ENCODE assay signal across 24 cellular contexts in genomic region chr3:154852515-154852914, GRCh38.
"Had no signal": no experiment of that assay in that cellular context is flagged by ENCODE, and none has a peak within 500 bp of the region (broad histone marks: within the 10 kb centered on the region; RNA-seq: fewer than 3 reads in every experiment).

No MANE protein-coding gene starts in this region.

- H3K79me2 ChIP-seq: hepatocyte had no signal

- H3K9me3 ChIP-seq: esophagus muscularis mucosa, gastroesophageal sphincter, psoas muscle, sigmoid colon, thoracic aorta, tibial nerve, upper lobe of left lung had no signal

- H3K4me1 ChIP-seq: esophagus muscularis mucosa, foreskin keratinocyte, gastroesophageal sphincter, heart left ventricle, neural progenitor cell, psoas muscle, sigmoid colon, tibial nerve, upper lobe of left lung had no signal

- H3K27ac ChIP-seq: dorsolateral prefrontal cortex, epithelial cell of prostate, esophagus muscularis mucosa, foreskin keratinocyte, gastroesophageal sphincter, heart left ventricle, hepatocyte, neural progenitor cell, psoas muscle, sigmoid colon, thoracic aorta, tibial nerve, upper lobe of left lung had no signal

- H3K27me3 ChIP-seq: dorsolateral prefrontal cortex, esophagus muscularis mucosa, foreskin keratinocyte, gastroesophageal sphincter, heart left ventricle, hepatocyte, neural progenitor cell, sigmoid colon, tibial nerve, upper lobe of left lung had no signal

- H3K4me2 ChIP-seq: hepatocyte, neural progenitor cell had no signal

- DNase-seq: dorsolateral prefrontal cortex; effector CD4-positive, alpha-beta T cell; heart left ventricle; kidney; left cardiac atrium; naive thymus-derived CD4-positive, alpha-beta T cell; nucleus accumbens; psoas muscle; right cardiac atrium; sigmoid colon; stimulated activated CD4-positive, alpha-beta T cell treated with anti-CD3 and anti-CD28 coated beads, Interleukin-2, amount 100 ng/mL, for 24 hours; stimulated activated CD4-positive, alpha-beta T cell treated with anti-CD3 and anti-CD28 coated beads, Interleukin-4, amount 100 ng/mL, for 24 hours; stimulated activated naive CD8-positive, alpha-beta T cell treated with anti-CD3 and anti-CD28 coated beads, Interleukin-15, Interleukin-2, amounts not matched to agents 100 U/mL and 50 U/mL, for 24 hours; upper lobe of left lung had no signal

- H3K9ac ChIP-seq: neural progenitor cell had no signal

- ATAC-seq: foreskin keratinocyte; gastroesophageal sphincter; heart left ventricle; left cardiac atrium; naive thymus-derived CD4-positive, alpha-beta T cell; psoas muscle; right cardiac atrium; stimulated activated memory B cell treated with anti-CD40 and anti-IgM and Interleukin-4, amounts not matched to agents 10 μg/mL and 1 μg/mL and 100 μg/mL, for 72 hours; stimulated activated naive CD8-positive, alpha-beta T cell treated with anti-CD3 and anti-CD28 coated beads, Interleukin-15, Interleukin-2, amounts not matched to agents 100 U/mL and 50 U/mL, for 24 hours had no signal

- H2AFZ ChIP-seq: hepatocyte, neural progenitor cell had no signal

- H3K36me3 ChIP-seq: esophagus muscularis mucosa, gastroesophageal sphincter, heart left ventricle, neural progenitor cell, sigmoid colon, thoracic aorta, tibial nerve, upper lobe of left lung had no signal

- H3K4me3 ChIP-seq: dorsolateral prefrontal cortex, esophagus muscularis mucosa, gastroesophageal sphincter, heart left ventricle, hepatocyte, lung, neural progenitor cell, psoas muscle, sigmoid colon, thoracic aorta, tibial nerve, upper lobe of left lung had no signal
